In the genomic region with DNA sequence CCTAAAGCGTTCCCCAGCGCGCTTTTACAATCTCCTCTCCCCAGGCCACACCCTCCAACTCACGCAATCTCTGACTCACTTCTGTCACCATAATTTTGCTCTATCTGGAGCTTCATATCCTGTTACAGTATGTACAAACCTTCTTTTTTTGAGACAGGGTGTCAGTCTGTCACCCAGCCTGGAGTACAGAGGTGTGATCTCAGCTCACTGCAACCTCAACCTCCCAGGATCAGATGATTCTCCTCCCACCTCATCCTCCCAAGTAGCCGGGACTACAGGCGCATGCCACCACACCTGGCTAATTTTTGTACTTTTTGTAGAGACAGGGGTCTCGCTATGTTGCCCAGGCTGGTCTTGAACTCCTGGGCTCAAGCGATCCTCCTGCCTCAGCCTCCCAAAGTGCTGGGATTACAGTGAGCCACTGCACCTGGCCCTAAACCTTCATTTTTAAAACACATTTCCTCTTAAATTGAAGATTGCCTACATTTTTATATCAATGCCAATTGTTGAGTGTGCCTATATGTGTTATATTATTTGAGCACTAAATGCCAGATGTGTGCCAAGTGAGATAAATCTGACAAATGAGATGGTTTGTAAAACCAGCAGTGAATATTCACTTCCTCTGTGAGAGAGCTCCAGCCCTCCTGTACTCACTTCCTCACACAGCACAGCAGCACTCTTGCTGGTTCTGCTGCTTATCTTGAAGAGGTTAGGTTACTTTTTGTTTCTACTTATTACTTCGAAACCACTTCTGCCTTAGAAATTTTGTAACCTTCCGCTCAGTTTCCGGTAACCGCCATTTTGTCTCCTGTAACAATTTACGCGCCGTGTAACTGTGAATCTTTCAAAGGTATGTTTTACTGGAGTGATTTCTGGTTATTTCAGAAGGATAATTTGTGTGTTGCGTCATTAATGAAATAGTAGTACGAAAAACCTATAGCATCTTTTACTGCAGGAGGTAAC, we compare ENCODE assay signal across 8 cellular contexts. TPM values are rescaled to one million over a fixed set of nuclear protein-coding genes. Genes with fewer than 3 reads are reported as not detected.
DNase-seq lines count a peak whose midpoint lies in the region; ATAC-seq and FAIRE-seq lines count a peak whose summit lies in the region.

No MANE protein-coding gene starts in this region.

- peak overlapping the region; percentile 66 for H3K4me2 ChIP-seq in BLaER1

- ATAC-seq in GM19455 (IDR thresholded peaks at IDR 0.05; ENCODE audit: unreplicated experiment) (peak; percentile 95), HG03558 (IDR thresholded peaks at IDR 0.05; ENCODE audit: extremely low read depth, unreplicated experiment) (peak; percentile 88), left ventricle myocardium superior (peak; percentile 72)

- FAIRE-seq in HTR-8/SVneo (lab: Jason Lieb, UNC), result no peak

- H3K27ac ChIP-seq in BLaER1, result peak overlapping the region; percentile 74

- H3K36me3 ChIP-seq in BLaER1, result peaks cover 5% of the 10 kb centered on the region; the same call in 1 of the 2 replicates

- intact Hi-C loops in left ventricle myocardium superior (cut with micrococcal nuclease), result no loop called here

- H3K4me3 ChIP-seq in BLaER1, result peak overlapping the region; percentile 59

- peaks cover 31% of the 10 kb centered on the region for H3K4me1 ChIP-seq in BLaER1

- no peaks in the 10 kb centered on the region for H4K20me1 ChIP-seq in BLaER1

- peaks cover 18% of the 10 kb centered on the region; the same call in 1 of the 2 replicates for H3K9me3 ChIP-seq in BLaER1

- H3K27me3 ChIP-seq in BLaER1, result no peaks in the 10 kb centered on the region

- DNase-seq in activated CD4-positive, alpha-beta T cell treated with anti-CD3 and anti-CD28 coated beads, Interleukin-2, amount 50 U/mL, for 1 hour, result peak; percentile 72
- DNase-seq in left ventricle myocardium superior (no peak), NCI-H526 (lab: John Stamatoyannopoulos, UW) (no peak), HTR-8/SVneo (ENCODE audit: insufficient read length, low spot score) (no peak)
- DNase-seq in stimulated activated CD8-positive, alpha-beta memory T cell treated with anti-CD3 and anti-CD28 coated beads, Interleukin-7, amount 100 ng/mL, for 48 hours (ENCODE audit: extremely low read depth in 1 of 2, low read depth in 1 of 2), result peak; percentile 23 to 64

- H3K9ac ChIP-seq in BLaER1, result peak overlapping the region; percentile 46; the same call in 1 of the 2 replicates

RNA-seq across cellular contexts. Expression of gene DOCK8, which starts 57.9 kb away (rescaled TPM):
- 5.7 TPM for total RNA-seq in left ventricle myocardium superior

Comparison
In these comparisons a context has a peak if more than half of its experiments do, and no peak if none do; other contexts are left out.
1. DNase-seq: peak in activated CD4-positive, alpha-beta T cell treated with anti-CD3 and anti-CD28 coated beads, Interleukin-2, amount 50 U/mL, for 1 hour (single experiment) and stimulated activated CD8-positive, alpha-beta memory T cell treated with anti-CD3 and anti-CD28 coated beads, Interleukin-7, amount 100 ng/mL, for 48 hours (2 of 2); none in left ventricle myocardium superior (single experiment), NCI-H526 (0 of 2) and HTR-8/SVneo (single experiment).
2. Peak in every context shown above with its lines, with median percentiles within 50 percentile points of each other: ATAC-seq.